Comparison of ENCODE assay signal across 9 cellular contexts in the genomic region with DNA sequence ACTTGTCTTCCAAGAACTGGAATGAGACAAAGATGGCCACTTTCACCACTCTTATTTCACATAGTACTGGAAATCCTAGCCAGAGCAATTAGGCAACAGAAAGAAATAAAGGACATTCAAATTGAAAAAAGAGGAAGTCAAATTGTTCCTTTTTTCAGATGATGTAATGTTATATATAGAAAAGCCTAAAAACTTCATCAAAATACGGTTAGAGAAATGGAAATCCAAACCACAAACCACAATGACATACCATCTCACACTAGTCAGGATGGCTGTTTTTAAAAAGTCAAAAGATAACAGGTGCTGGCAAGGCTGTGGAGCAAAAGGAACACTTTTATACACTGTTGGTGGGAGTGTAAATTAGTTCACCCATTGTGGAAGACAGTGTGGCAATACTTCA.
DNase-seq lines count a peak whose midpoint lies in the region; ATAC-seq and TF ChIP-seq lines count a peak whose summit lies in the region.
"Had no signal": no experiment of that assay in that cellular context is flagged by ENCODE, and none has a peak within 500 bp of the region (broad histone marks: within the 10 kb centered on the region; RNA-seq: fewer than 3 reads in every experiment).

No MANE protein-coding gene starts in this region.

- peak overlapping the region in 1 of 4 donors; percentile 20 for H3K4me3 Mint-ChIP-seq in IgD-negative memory B cell
- H3K4me3 Mint-ChIP-seq in chondrocyte (ENCODE audit: unreplicated experiment), result no peak overlapping the region
- H3K4me3 Mint-ChIP-seq in nephron progenitor cell, result no peak overlapping the region

- H3K27me3 Mint-ChIP-seq in IgD-negative memory B cell (no peaks in the 10 kb centered on the region), chondrocyte (ENCODE audit: low read depth) (no peaks in the 10 kb centered on the region), nephron progenitor cell (ENCODE audit: low read depth, poor library complexity) (no peaks in the 10 kb centered on the region)

- H3K36me3 Mint-ChIP-seq in IgD-negative memory B cell (no peaks in the 10 kb centered on the region), chondrocyte (ENCODE audit: low read depth) (no peaks in the 10 kb centered on the region), nephron progenitor cell (ENCODE audit: low read depth) (no peaks in the 10 kb centered on the region)

- no peak overlapping the region for H3K4me3 ChIP-seq in GM12865 (ENCODE audit: low read depth, low read length)
- H3K4me3 ChIP-seq: right lobe of liver had no signal

- TF ChIP-seq CTCF in GM12865 (IDR thresholded peaks at IDR 0.05; ENCODE audit: insufficient read depth, low read depth, low read length, missing control alignments) (no peak), chondrocyte (IDR thresholded peaks at IDR 0.05) (no peak), nephron progenitor cell (IDR thresholded peaks at IDR 0.05) (no peak)

- ATAC-seq in GM21723 (IDR thresholded peaks at IDR 0.05; ENCODE audit: unreplicated experiment), result peak; percentile 87

- peak overlapping the region in 2 of 3 donors; percentile 12 to 47 for H3K27ac Mint-ChIP-seq in IgD-negative memory B cell
- H3K27ac Mint-ChIP-seq in chondrocyte (ENCODE audit: unreplicated experiment), result peak overlapping the region; percentile 88
- H3K27ac Mint-ChIP-seq in nephron progenitor cell, result no peak overlapping the region

- peaks cover 4 to 10% (median 8%) of the 10 kb centered on the region in 3 donors for H3K4me1 Mint-ChIP-seq in IgD-negative memory B cell
- peaks cover 52% of the 10 kb centered on the region for H3K4me1 Mint-ChIP-seq in chondrocyte (ENCODE audit: low read depth)
- no peaks in the 10 kb centered on the region for H3K4me1 Mint-ChIP-seq in nephron progenitor cell

- peak; percentile 21 for DNase-seq in GM12865 (ENCODE audit: low read depth)
- no peak for DNase-seq in chondrocyte (ENCODE audit: low spot score)
- DNase-seq in retina, result no peak
- DNase-seq in NCI-H2107 treated with DMSO at 0.1 percent for 48 hours (lab: John Stamatoyannopoulos, UW; ENCODE audit: unreplicated experiment), result no peak
- no peak for DNase-seq in NCI-H2081 treated with DMSO at 0.1 percent for 48 hours (lab: John Stamatoyannopoulos, UW)
- no peak for DNase-seq in nephron progenitor cell
- DNase-seq: right lobe of liver had no signal

- peaks cover 0 to 4% (median 2%) of the 10 kb centered on the region in 3 donors for H3K9me3 Mint-ChIP-seq in IgD-negative memory B cell
- H3K9me3 Mint-ChIP-seq in chondrocyte (ENCODE audit: low read depth), result peaks cover 6% of the 10 kb centered on the region
- H3K9me3 Mint-ChIP-seq in nephron progenitor cell, result no peaks in the 10 kb centered on the region
